In genomic region chr12:131832393-131833231, GRCh38 we compare ENCODE assay signal across 8 cellular contexts. TPM values are rescaled to one million over a fixed set of nuclear protein-coding genes. Genes with fewer than 3 reads are reported as not detected.
DNase-seq lines count a peak whose midpoint lies in the region; ATAC-seq lines count a peak whose summit lies in the region.

No MANE protein-coding gene starts in this region.

- peaks cover 23% of the 10 kb centered on the region for H3K27me3 Mint-ChIP-seq in activated CD8-positive, alpha-beta T cell treated with anti-CD3 and anti-CD28 coated beads, Interleukin-2, amount 10 ng/mL, durations not matched to agents 7 days and 5 days (ENCODE audit: low read depth)

- H3K36me3 Mint-ChIP-seq in activated CD8-positive, alpha-beta T cell treated with anti-CD3 and anti-CD28 coated beads, Interleukin-2, amount 10 ng/mL, durations not matched to agents 7 days and 5 days (ENCODE audit: low read depth) = no peaks in the 10 kb centered on the region

- H3K9me3 Mint-ChIP-seq in activated CD8-positive, alpha-beta T cell treated with anti-CD3 and anti-CD28 coated beads, Interleukin-2, amount 10 ng/mL, durations not matched to agents 7 days and 5 days (ENCODE audit: insufficient read depth) = no peaks in the 10 kb centered on the region

- ATAC-seq in activated CD8-positive, alpha-beta T cell treated with anti-CD3 and anti-CD28 coated beads, Interleukin-2, amount 10 ng/mL, durations not matched to agents 7 days and 5 days = no peak

- CTCF ChIA-PET in activated CD8-positive, alpha-beta T cell treated with anti-CD3 and anti-CD28 coated beads, Interleukin-2, amount 10 ng/mL, durations not matched to agents 7 days and 5 days (lab: Charles Lee) = no interaction called here

- peak; percentile 12 for DNase-seq in NCI-H1694 treated with DMSO at 0.1 percent for 48 hours (lab: John Stamatoyannopoulos, UW)
- no peak for DNase-seq in NCI-H1694 (lab: John Stamatoyannopoulos, UW)
- DNase-seq in RKO (ENCODE audit: low spot score) = peak; percentile 76
- peak; percentile 42 for DNase-seq in globus pallidus (ENCODE audit: low spot score)
- DNase-seq in inferior parietal cortex (ENCODE audit: extremely low spot score) = no peak
- DNase-seq in NCI-H187 (lab: John Stamatoyannopoulos, UW) = no peak
- DNase-seq in activated CD8-positive, alpha-beta T cell treated with anti-CD3 and anti-CD28 coated beads, Interleukin-2, amount 10 ng/mL, durations not matched to agents 7 days and 5 days = no peak

- peak overlapping the region; percentile 78 for H3K27ac ChIP-seq in temporal lobe (ENCODE audit: low read depth, low read length)

- POLR2A ChIA-PET in activated CD8-positive, alpha-beta T cell treated with anti-CD3 and anti-CD28 coated beads, Interleukin-2, amount 10 ng/mL, durations not matched to agents 7 days and 5 days (lab: Charles Lee) = no interaction called here

- H3K27ac Mint-ChIP-seq in activated CD8-positive, alpha-beta T cell treated with anti-CD3 and anti-CD28 coated beads, Interleukin-2, amount 10 ng/mL, durations not matched to agents 7 days and 5 days = no peak overlapping the region

- H3K4me3 Mint-ChIP-seq in activated CD8-positive, alpha-beta T cell treated with anti-CD3 and anti-CD28 coated beads, Interleukin-2, amount 10 ng/mL, durations not matched to agents 7 days and 5 days = no peak overlapping the region

- H3K4me1 Mint-ChIP-seq in activated CD8-positive, alpha-beta T cell treated with anti-CD3 and anti-CD28 coated beads, Interleukin-2, amount 10 ng/mL, durations not matched to agents 7 days and 5 days (ENCODE audit: low read depth) = peaks cover 11% of the 10 kb centered on the region

RNA-seq across cellular contexts. Expression of gene MMP17, which starts 4.4 kb away (rescaled TPM):
- 22.4 TPM for total RNA-seq in temporal lobe
- not detected for total RNA-seq in activated CD8-positive, alpha-beta T cell treated with anti-CD3 and anti-CD28 coated beads, Interleukin-2, amount 10 ng/mL, durations not matched to agents 7 days and 5 days

Comparison
In these comparisons a context has a peak if more than half of its experiments do, and no peak if none do; other contexts are left out.
1. DNase-seq: peak in NCI-H1694 treated with DMSO at 0.1 percent for 48 hours (single experiment), RKO (single experiment) and globus pallidus (single experiment); none in NCI-H1694 (single experiment), inferior parietal cortex (single experiment), NCI-H187 (0 of 2) and activated CD8-positive, alpha-beta T cell treated with anti-CD3 and anti-CD28 coated beads, Interleukin-2, amount 10 ng/mL, durations not matched to agents 7 days and 5 days (single experiment).
2. RNA of gene MMP17, which starts 4.4 kb away (total RNA-seq): 22.4 TPM in temporal lobe (single experiment); not detected in activated CD8-positive, alpha-beta T cell treated with anti-CD3 and anti-CD28 coated beads, Interleukin-2, amount 10 ng/mL, durations not matched to agents 7 days and 5 days; every median in the first group is over 10 times any median in the second.